In genomic region chr11:104060820-104061219, GRCh38 we compare ENCODE assay signal across 21 cellular contexts. TPM values are rescaled to one million over a fixed set of nuclear protein-coding genes. Genes with fewer than 3 reads are reported as not detected.
DNase-seq lines count a peak whose midpoint lies in the region; ATAC-seq and TF ChIP-seq lines count a peak whose summit lies in the region.
"Had no signal": no experiment of that assay in that cellular context is flagged by ENCODE, and none has a peak within 500 bp of the region (broad histone marks: within the 10 kb centered on the region; RNA-seq: fewer than 3 reads in every experiment).

No MANE protein-coding gene starts in this region.

- CTCF ChIA-PET in mammary epithelial cell (lab: Charles Lee; ENCODE audit: low non-redundant PET), result no interaction called here

- BruUV-seq in mammary epithelial cell (replicated peaks; lab: Mats Ljungman, UMichigan), result no TSS peak

- no peaks in the 10 kb centered on the region for H3K36me3 ChIP-seq in breast epithelium
- H3K36me3 ChIP-seq in mammary epithelial cell (ENCODE audit: insufficient read depth, low read length), result no peaks in the 10 kb centered on the region
- no peaks in the 10 kb centered on the region for H3K36me3 ChIP-seq in Loucy (ENCODE audit: insufficient read depth, low read length)
- no peaks in the 10 kb centered on the region for H3K36me3 ChIP-seq in upper lobe of right lung
- H3K36me3 ChIP-seq: pancreas had no signal

- no peak for DNase-seq in breast epithelium (ENCODE audit: low spot score in 2 of 2)
- no peak for DNase-seq in mammary epithelial cell
- DNase-seq in upper lobe of right lung, result no peak
- no peak for DNase-seq in DMS153 treated with DMSO at 0.1 percent for 48 hours (lab: John Stamatoyannopoulos, UW; ENCODE audit: unreplicated experiment)
- no peak for DNase-seq in osteocyte (ENCODE audit: extremely low spot score, unreplicated experiment)
- DNase-seq in NCI-H82 (lab: John Stamatoyannopoulos, UW), result no peak
- DNase-seq: 8988T; CD4-positive, alpha-beta memory T cell; glutamatergic neuron; GM23248; NCI-H226; pancreas; stimulated activated CD4-positive, alpha-beta T cell treated with anti-CD3 and anti-CD28 coated beads, Interleukin-12 subunit alpha, Interleukin-12 subunit beta, amount 100 ng/mL, for 4 hours; substantia nigra; SW 1271 had no signal

- H3K4me1 ChIP-seq in breast epithelium (no peaks in the 10 kb centered on the region), mammary epithelial cell (ENCODE audit: insufficient read depth, low read length) (peaks cover 4% of the 10 kb centered on the region), Loucy (ENCODE audit: insufficient read depth, low read length, poor library complexity, severe bottlenecking) (peaks cover 14% of the 10 kb centered on the region), upper lobe of right lung (no peaks in the 10 kb centered on the region)

- H3K27me3 ChIP-seq in breast epithelium (no peaks in the 10 kb centered on the region), mammary epithelial cell (ENCODE audit: insufficient read depth, low read length) (no peaks in the 10 kb centered on the region), Loucy (ENCODE audit: insufficient read depth, low read length, poor library complexity, severe bottlenecking) (no peaks in the 10 kb centered on the region), upper lobe of right lung (no peaks in the 10 kb centered on the region)
- H3K27me3 ChIP-seq: pancreas had no signal

- no peaks in the 10 kb centered on the region for H3K36me3 Mint-ChIP-seq in osteocyte (ENCODE audit: unreplicated experiment)
- H3K36me3 Mint-ChIP-seq: CD4-positive, alpha-beta memory T cell had no signal

- TF ChIP-seq CTCF in breast epithelium (IDR thresholded peaks at IDR 0.05) (no peak), mammary epithelial cell (conservative IDR thresholded peaks at IDR 0.05 in 1 of 2, IDR thresholded peaks at IDR 0.05 in 1 of 2; ENCODE audit: extremely low read depth in 1 of 2, insufficient read depth in 1 of 2, low read depth in 1 of 2, low read length in 2 of 2) (no peak), Loucy (conservative IDR thresholded peaks at IDR 0.05; ENCODE audit: low read length) (no peak), upper lobe of right lung (IDR thresholded peaks at IDR 0.05) (no peak), osteocyte (IDR thresholded peaks at IDR 0.05) (no peak)

- ATAC-seq in HG02763 (IDR thresholded peaks at IDR 0.05; ENCODE audit: unreplicated experiment) (peak; percentile 76), upper lobe of right lung (peak; percentile 48)
- ATAC-seq: Panc1 had no signal

- no peaks in the 10 kb centered on the region for H3K4me1 Mint-ChIP-seq in osteocyte (ENCODE audit: unreplicated experiment)
- H3K4me1 Mint-ChIP-seq: CD4-positive, alpha-beta memory T cell had no signal

- 75% methylated on average over 1 of the region's 1 CpG for WGBS in mammary epithelial cell (ENCODE audit: low coverage, missing lambda C conversion rate)

- H3K4me2 ChIP-seq in mammary epithelial cell (ENCODE audit: insufficient read depth, low read depth, low read length) (no peak overlapping the region), Loucy (ENCODE audit: low read depth, low read length, poor library complexity, severe bottlenecking) (peak overlapping the region; percentile 7)

- H3K9me3 Mint-ChIP-seq in osteocyte (ENCODE audit: unreplicated experiment), result no peaks in the 10 kb centered on the region
- H3K9me3 Mint-ChIP-seq: CD4-positive, alpha-beta memory T cell had no signal

- intact Hi-C loops in breast epithelium (cut with DNase I; ENCODE audit: low total_unique reads), result no loop called here
- intact Hi-C loops in mammary epithelial cell (cut with micrococcal nuclease), result no loop called here
- intact Hi-C loops in upper lobe of right lung (cut with DNase I), result no loop called here

- peaks cover 2% of the 10 kb centered on the region for H3K27me3 Mint-ChIP-seq in osteocyte (ENCODE audit: unreplicated experiment)
- H3K27me3 Mint-ChIP-seq: CD4-positive, alpha-beta memory T cell had no signal

- H3K27ac Mint-ChIP-seq in osteocyte (ENCODE audit: unreplicated experiment), result no peak overlapping the region
- H3K27ac Mint-ChIP-seq: CD4-positive, alpha-beta memory T cell had no signal

- H3K4me3 Mint-ChIP-seq in osteocyte (ENCODE audit: unreplicated experiment), result no peak overlapping the region
- H3K4me3 Mint-ChIP-seq: CD4-positive, alpha-beta memory T cell had no signal

- H4K20me1 ChIP-seq in mammary epithelial cell (ENCODE audit: insufficient read depth, low read length) (no peaks in the 10 kb centered on the region), Loucy (ENCODE audit: insufficient read depth, low read length, poor library complexity, severe bottlenecking) (no peaks in the 10 kb centered on the region)

- in situ Hi-C loops in mammary epithelial cell (cut with MboI; ENCODE audit: low sequenced_read_pairs in 2 of 2), result no loop called here

- H3K27ac ChIP-seq in breast epithelium (peak overlapping the region; percentile 22 to 74), mammary epithelial cell (ENCODE audit: insufficient read depth, low read depth, low read length) (no peak overlapping the region), upper lobe of right lung (no peak overlapping the region)
- H3K27ac ChIP-seq: epithelial cell of prostate, GM23248 had no signal

- H3K9me2 ChIP-seq in Loucy (replicated peaks; ENCODE audit: low read depth, low read length), result no peaks in the 10 kb centered on the region

- H2AFZ ChIP-seq in mammary epithelial cell (ENCODE audit: low read depth, low read length) (no peak overlapping the region), Loucy (ENCODE audit: low read length) (no peak overlapping the region)
- H2AFZ ChIP-seq: GM23248 had no signal

- no peak overlapping the region for H3K4me3 ChIP-seq in breast epithelium
- H3K4me3 ChIP-seq in mammary epithelial cell (replicated peaks in 1 of 3; ENCODE audit: insufficient read depth in 1 of 3, low read depth in 2 of 3, low read length in 3 of 3), result no peak overlapping the region
- H3K4me3 ChIP-seq in Loucy (ENCODE audit: low read length, poor library complexity, severe bottlenecking), result no peak overlapping the region
- no peak overlapping the region for H3K4me3 ChIP-seq in upper lobe of right lung
- H3K4me3 ChIP-seq: GM23248, pancreas had no signal

- H3K9ac ChIP-seq in mammary epithelial cell (ENCODE audit: insufficient read depth, low read length), result no peak overlapping the region
- no peak overlapping the region for H3K9ac ChIP-seq in Loucy (ENCODE audit: low read depth, low read length, poor library complexity, severe bottlenecking)
- H3K9ac ChIP-seq: GM23248 had no signal

- TF ChIP-seq POLR2A in breast epithelium (IDR thresholded peaks at IDR 0.05), result no peak

- no peaks in the 10 kb centered on the region for H3K9me3 ChIP-seq in breast epithelium
- no peaks in the 10 kb centered on the region for H3K9me3 ChIP-seq in mammary epithelial cell (replicated peaks; ENCODE audit: insufficient read depth, low read length)
- H3K9me3 ChIP-seq in Loucy (ENCODE audit: insufficient read depth, low read depth, low read length), result no peaks in the 10 kb centered on the region
- no peaks in the 10 kb centered on the region for H3K9me3 ChIP-seq in upper lobe of right lung
- H3K9me3 ChIP-seq: pancreas had no signal

- no peaks in the 10 kb centered on the region for H3F3A ChIP-seq in Loucy (ENCODE audit: low read depth)

- dilution Hi-C loops in mammary epithelial cell (cut with HindIII; ENCODE audit: low sequenced_read_pairs), result no loop called here

- H3K79me2 ChIP-seq in mammary epithelial cell (ENCODE audit: insufficient read depth, low read length), result no peaks in the 10 kb centered on the region
- no peaks in the 10 kb centered on the region for H3K79me2 ChIP-seq in Loucy (ENCODE audit: insufficient read depth, low read length)

RNA-seq across cellular contexts. Expression of gene DDI1, which starts 24.4 kb away (rescaled TPM):
- not detected for total RNA-seq in breast epithelium
- total RNA-seq in mammary epithelial cell, result not detected
- not detected for polyA plus RNA-seq in mammary epithelial cell
- polyA minus RNA-seq in mammary epithelial cell, result not detected
- total RNA-seq in upper lobe of right lung, result not detected
- total RNA-seq in osteocyte, result not detected in 2 replicates
- total RNA-seq: CD4-positive, alpha-beta memory T cell; GM23248; mucosa of gallbladder; pancreas had no signal
- polyA plus RNA-seq: CD4-positive, alpha-beta memory T cell; GM23248; keratinocyte; pancreas had no signal

Comparison
In these comparisons a context has a peak if more than half of its experiments do, and no peak if none do; other contexts are left out.
1. H3K27ac ChIP-seq: peak in breast epithelium (2 of 2); none in mammary epithelial cell (single experiment) and upper lobe of right lung (single experiment).